14 cellular contexts compared by ENCODE assay signal in the genomic region with DNA sequence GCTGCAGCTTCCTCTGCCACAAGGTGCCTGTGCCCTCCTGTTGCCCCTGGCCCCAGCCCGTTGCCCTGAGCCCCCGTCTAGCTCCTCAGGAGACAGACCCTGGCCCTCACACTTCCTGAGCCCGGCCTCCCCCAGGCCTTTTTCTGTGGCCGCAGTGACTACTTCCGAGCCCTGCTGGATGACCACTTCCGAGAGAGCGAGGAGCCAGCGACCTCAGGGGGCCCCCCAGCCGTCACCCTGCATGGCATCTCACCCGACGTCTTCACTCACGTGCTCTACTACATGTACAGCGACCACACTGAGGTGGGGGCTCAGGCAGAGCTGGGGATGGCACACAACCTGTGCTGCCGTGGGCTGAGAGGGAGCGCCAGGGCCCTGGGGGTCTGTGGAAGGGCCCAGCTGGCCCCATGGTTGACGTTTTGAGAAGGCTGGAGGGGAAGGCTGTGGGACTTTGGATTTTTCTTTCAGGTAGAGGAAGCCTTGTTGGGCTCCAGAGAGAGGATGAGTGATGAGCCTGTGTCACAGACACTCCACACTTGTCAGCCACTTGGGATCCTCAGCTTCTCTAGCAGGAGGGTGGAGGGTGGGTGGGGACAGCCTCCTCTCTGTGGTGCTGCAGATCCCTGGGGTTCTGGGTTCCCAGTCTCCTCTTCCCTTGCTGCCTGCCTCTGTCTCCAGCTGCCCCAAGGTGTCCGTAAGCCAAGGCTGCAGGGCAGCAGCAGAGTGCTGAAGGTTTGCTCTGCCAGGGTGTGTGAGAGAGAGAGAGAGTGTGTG. TPM values are rescaled to one million over a fixed set of nuclear protein-coding genes. Genes with fewer than 3 reads are reported as not detected.
DNase-seq lines count a peak whose midpoint lies in the region; ATAC-seq and TF ChIP-seq lines count a peak whose summit lies in the region.
"Had no signal": no experiment of that assay in that cellular context is flagged by ENCODE, and none has a peak within 500 bp of the region (broad histone marks: within the 10 kb centered on the region; RNA-seq: fewer than 3 reads in every experiment).

No MANE protein-coding gene starts in this region.

- TF ChIP-seq CTCF in CD14-positive monocyte (IDR thresholded peaks at IDR 0.05): no peak
- TF ChIP-seq CTCF in HL-60 (IDR thresholded peaks at IDR 0.05; ENCODE audit: insufficient read depth, low read length): no peak
- no peak for TF ChIP-seq CTCF in ovary (IDR thresholded peaks at IDR 0.05)
- no peak for TF ChIP-seq CTCF in glutamatergic neuron (IDR thresholded peaks at IDR 0.05; ENCODE audit: partially characterized antibody, unreplicated experiment)

- H3K36me3 ChIP-seq in ovary: no peaks in the 10 kb centered on the region
- H3K36me3 ChIP-seq: HAP-1 had no signal

- H3K4me3 ChIP-seq in HL-60 (replicated peaks; ENCODE audit: insufficient read depth, low read length): no peak overlapping the region
- no peak overlapping the region for H3K4me3 ChIP-seq in ovary
- H3K4me3 ChIP-seq: HAP-1 had no signal

- H3K9me3 Mint-ChIP-seq in CD14-positive monocyte (peaks cover 0 to 8% (median 0%) of the 10 kb centered on the region in 7 donors), glutamatergic neuron (ENCODE audit: unreplicated experiment) (peaks cover 22% of the 10 kb centered on the region)

- ATAC-seq in GM21515 (IDR thresholded peaks at IDR 0.05; ENCODE audit: unreplicated experiment) (no peak), GM21786 (IDR thresholded peaks at IDR 0.05; ENCODE audit: unreplicated experiment) (no peak)

- no peak for DNase-seq in CD14-positive monocyte (ENCODE audit: low spot score)
- no peak for DNase-seq in HL-60 (ENCODE audit: low read depth in 1 of 2, low spot score in 1 of 2)
- DNase-seq in head of caudate nucleus: peak in 27 of 42 donors; percentile 4 to 82 (median 33)
- peak in 3 of 5 donors; percentile 15 to 28 (median 16) for DNase-seq in ovary
- no peak for DNase-seq in glutamatergic neuron
- DNase-seq in kidney tubule cell (ENCODE audit: low spot score): no peak
- DNase-seq: activated CD4-positive, alpha-beta T cell treated with anti-CD3 and anti-CD28 coated beads for 48 hours; foreskin fibroblast; NCI-H187; NCI-H446; stimulated activated CD4-positive, alpha-beta T cell treated with anti-CD3 and anti-CD28 coated beads, Interleukin-4, amount 100 ng/mL, for 1 hour had no signal

- H3K27ac ChIP-seq in HL-60 (replicated peaks) (peak overlapping the region; percentile 53), ovary (no peak overlapping the region)

- intact Hi-C loops in CD14-positive monocyte (cut with micrococcal nuclease): loop anchor here (5.0 to 10.0 kb wide), 4 partner anchors 75 to 397 kb away; a partner anchor contains a TSS
- intact Hi-C loops in head of caudate nucleus (cut with DNase I): no loop called here
- intact Hi-C loops in ovary (cut with DNase I): loop anchor here in 1 of 4 donors (10.0 kb wide), 1 partner anchor 83 kb away; a partner anchor contains a TSS

- H3K4me1 Mint-ChIP-seq in CD14-positive monocyte (peaks cover 76% of the 10 kb centered on the region), glutamatergic neuron (ENCODE audit: low read depth, unreplicated experiment) (peaks cover 7% of the 10 kb centered on the region)

- H3K9me3 ChIP-seq in ovary: no peaks in the 10 kb centered on the region
- H3K9me3 ChIP-seq: HAP-1 had no signal

- WGBS in ovary, 3 donors: 87 to 89% (median 88%) methylated on average over 17 of the region's 17 CpGs

- H3K4me3 Mint-ChIP-seq in CD14-positive monocyte: no peak overlapping the region
- no peak overlapping the region for H3K4me3 Mint-ChIP-seq in glutamatergic neuron (ENCODE audit: unreplicated experiment)

- H3K4me1 ChIP-seq in ovary (ENCODE audit: insufficient read depth): no peaks in the 10 kb centered on the region
- H3K4me1 ChIP-seq: HAP-1 had no signal

- H3K36me3 Mint-ChIP-seq in CD14-positive monocyte: peaks cover 57 to 63% of the 10 kb centered on the region in 2 donors
- H3K36me3 Mint-ChIP-seq in glutamatergic neuron (ENCODE audit: unreplicated experiment): no peaks in the 10 kb centered on the region

- peaks cover 0 to 3% (median 2%) of the 10 kb centered on the region in 3 donors for H3K27me3 Mint-ChIP-seq in CD14-positive monocyte (ENCODE audit: low read depth in 3 of 3)
- peaks cover 18% of the 10 kb centered on the region for H3K27me3 Mint-ChIP-seq in glutamatergic neuron (ENCODE audit: unreplicated experiment)

- H3K27ac Mint-ChIP-seq in CD14-positive monocyte: peak overlapping the region in 6 of 7 donors; percentile 15 to 85 (median 70)
- no peak overlapping the region for H3K27ac Mint-ChIP-seq in glutamatergic neuron (ENCODE audit: unreplicated experiment)

- no peak for TF ChIP-seq EP300 in ovary (IDR thresholded peaks at IDR 0.05)

- TF ChIP-seq POLR2A in ovary (IDR thresholded peaks at IDR 0.05): no peak

- H3K27me3 ChIP-seq in HL-60 (ENCODE audit: insufficient read depth, poor library complexity, severe bottlenecking) (no peaks in the 10 kb centered on the region), ovary (no peaks in the 10 kb centered on the region)

RNA-seq across cellular contexts. Expression of a gene that starts 5.0 kb away (rescaled TPM):
- polyA plus RNA-seq in CD14-positive monocyte: 100 to 1,000 TPM; 107 to 118 TPM
- total RNA-seq in ovary: 10 to 100 TPM in 6 of 7 donors, 1 to 10 TPM in 1; 10.0 to 42.4 (median 26.7) TPM
- 10 to 100 TPM in 1 of 2 donors, 1 to 10 TPM in 1; 5.5 to 64.4 TPM for polyA plus RNA-seq in ovary
- 35.0 TPM for total RNA-seq in glutamatergic neuron (ENCODE audit: unreplicated experiment)

RNA-seq across cellular contexts. Expression of a gene that starts 48.7 kb away (rescaled TPM):
- polyA plus RNA-seq in CD14-positive monocyte (under 1 TPM; 0.33 to 0.43 TPM), ovary (1 to 10 TPM; 8.9 to 10.0 TPM)
- total RNA-seq in ovary (10 to 100 TPM in 3 of 7 donors, 1 to 10 TPM in 4; 5.3 to 14.3 (median 7.3) TPM), glutamatergic neuron (ENCODE audit: unreplicated experiment) (139 TPM)

Comparison
In these comparisons a context has a peak if more than half of its experiments do, and no peak if none do; other contexts are left out.
1. DNase-seq: peak in head of caudate nucleus (27 of 42) and ovary (3 of 5); none in CD14-positive monocyte (single experiment), HL-60 (0 of 2), glutamatergic neuron (single experiment) and kidney tubule cell (single experiment).